In genomic region chr5:78886650-78887230, GRCh38 we compare ENCODE assay signal across 11 cellular contexts.
DNase-seq lines count a peak whose midpoint lies in the region; ATAC-seq and TF ChIP-seq lines count a peak whose summit lies in the region.
"Had no signal": no experiment of that assay in that cellular context is flagged by ENCODE, and none has a peak within 500 bp of the region (broad histone marks: within the 10 kb centered on the region; RNA-seq: fewer than 3 reads in every experiment).

No MANE protein-coding gene starts in this region.

- no peak overlapping the region for H3K4me3 ChIP-seq in right atrium auricular region
- H3K4me3 ChIP-seq in right cardiac atrium (ENCODE audit: low read length), result no peak overlapping the region
- H3K4me3 ChIP-seq in fibroblast of villous mesenchyme (ENCODE audit: low read depth, low read length), result no peak overlapping the region
- H3K4me3 ChIP-seq in upper lobe of right lung, result no peak overlapping the region

- H3K9me3 ChIP-seq in right atrium auricular region (no peaks in the 10 kb centered on the region), right cardiac atrium (ENCODE audit: control insufficient read depth, low read length) (no peaks in the 10 kb centered on the region), upper lobe of right lung (no peaks in the 10 kb centered on the region)

- TF ChIP-seq CTCF in right atrium auricular region (IDR thresholded peaks at IDR 0.05) (peak; percentile 26 to 62), fibroblast of villous mesenchyme (IDR thresholded peaks at IDR 0.05; ENCODE audit: insufficient read depth, low read depth, low read length) (peak; percentile 66), upper lobe of right lung (IDR thresholded peaks at IDR 0.05) (peak; percentile 60)

- 94% methylated on average over 2 of the region's 2 CpGs for WGBS in right cardiac atrium

- intact Hi-C loops in right cardiac atrium (cut with DNase I) (loop anchor here in 1 of 4 donors (10.0 kb wide), 1 partner anchor 52 kb away; no protein-coding TSS in a partner anchor), upper lobe of right lung (cut with DNase I) (no loop called here)

- H3K36me3 ChIP-seq in right atrium auricular region (no peaks in the 10 kb centered on the region), upper lobe of right lung (no peaks in the 10 kb centered on the region)

- no peak overlapping the region for H3K27ac ChIP-seq in right atrium auricular region
- H3K27ac ChIP-seq in right cardiac atrium (ENCODE audit: low read length), result no peak overlapping the region
- H3K27ac ChIP-seq in upper lobe of right lung, result no peak overlapping the region

- no peaks in the 10 kb centered on the region for H3K27me3 ChIP-seq in right atrium auricular region
- no peaks in the 10 kb centered on the region for H3K27me3 ChIP-seq in right cardiac atrium (ENCODE audit: control insufficient read depth, insufficient read depth)
- H3K27me3 ChIP-seq in upper lobe of right lung, result no peaks in the 10 kb centered on the region

- no peaks in the 10 kb centered on the region for H3K4me1 ChIP-seq in right atrium auricular region
- no peaks in the 10 kb centered on the region for H3K4me1 ChIP-seq in right cardiac atrium (ENCODE audit: control insufficient read depth, insufficient read depth, low read length)
- H3K4me1 ChIP-seq in upper lobe of right lung, result peaks cover 9% of the 10 kb centered on the region

- DNase-seq in right atrium auricular region (ENCODE audit: low spot score) (no peak), right cardiac atrium (no peak), RPMI8226 (peak; percentile 20), fibroblast of villous mesenchyme (ENCODE audit: low read depth) (no peak), upper lobe of right lung (no peak), amniotic stem cell (lab: John Stamatoyannopoulos, UW) (no peak)
- no peak for DNase-seq in activated effector memory CD4-positive, alpha-beta T cell treated with Interleukin-2 at 50 U/mL for 16 hours
- DNase-seq: amygdala, SHP77 had no signal

- no peak for ATAC-seq in right cardiac atrium
- ATAC-seq in upper lobe of right lung, result peak; percentile 35
- no peak for ATAC-seq in GM21737 (IDR thresholded peaks at IDR 0.05; ENCODE audit: unreplicated experiment)
- ATAC-seq: naive thymus-derived CD4-positive, alpha-beta T cell had no signal
